In genomic region chr5:177607452-177608192, GRCh38 we compare ENCODE assay signal across 9 cellular contexts. TPM values are rescaled to one million over a fixed set of nuclear protein-coding genes. Genes with fewer than 3 reads are reported as not detected.
DNase-seq lines count a peak whose midpoint lies in the region; ATAC-seq and TF ChIP-seq lines count a peak whose summit lies in the region.
"Had no signal": no experiment of that assay in that cellular context is flagged by ENCODE, and none has a peak within 500 bp of the region (broad histone marks: within the 10 kb centered on the region; RNA-seq: fewer than 3 reads in every experiment).

No MANE protein-coding gene starts in this region.

- H3K9me3 Mint-ChIP-seq in activated CD4-positive, alpha-beta T cell treated with anti-CD3 and anti-CD28 coated beads, Interleukin-2, amount 10 ng/mL, durations not matched to agents 24 days and 14 days, result no peaks in the 10 kb centered on the region
- H3K9me3 Mint-ChIP-seq: dendritic cell treated with granulocyte-macrophage colony-stimulating factor and Interleukin-4, amounts not matched to agents 40 ng/mL and 50 ng/mL, for 4 days had no signal

- H3K27me3 ChIP-seq in DOHH2 (ENCODE audit: control insufficient read depth, low read length) (no peaks in the 10 kb centered on the region), lung (ENCODE audit: control insufficient read depth, insufficient read depth) (no peaks in the 10 kb centered on the region)

- no peaks in the 10 kb centered on the region; the same call in 1 of the 2 replicates for H3K79me2 ChIP-seq in DOHH2 (ENCODE audit: control insufficient read depth, low read length)

- no peak overlapping the region for H3K4me3 Mint-ChIP-seq in activated CD4-positive, alpha-beta T cell treated with anti-CD3 and anti-CD28 coated beads, Interleukin-2, amount 10 ng/mL, durations not matched to agents 24 days and 14 days
- H3K4me3 Mint-ChIP-seq: dendritic cell treated with granulocyte-macrophage colony-stimulating factor and Interleukin-4, amounts not matched to agents 40 ng/mL and 50 ng/mL, for 4 days had no signal

- H3K36me3 ChIP-seq in DOHH2 (ENCODE audit: control insufficient read depth, low read length) (peaks cover 31% of the 10 kb centered on the region), lung (ENCODE audit: control insufficient read depth in 2 of 2, insufficient read depth in 2 of 2, low read length in 2 of 2) (peaks cover 0 to 5% of the 10 kb centered on the region in 2 donors)

- H3K9me3 ChIP-seq in DOHH2 (ENCODE audit: control insufficient read depth, insufficient read depth, low read length) (no peaks in the 10 kb centered on the region), lung (ENCODE audit: control insufficient read depth in 2 of 2, insufficient read depth in 1 of 2, low read length in 1 of 2) (no peaks in the 10 kb centered on the region)

- peaks cover 9% of the 10 kb centered on the region for H3K36me3 Mint-ChIP-seq in activated CD4-positive, alpha-beta T cell treated with anti-CD3 and anti-CD28 coated beads, Interleukin-2, amount 10 ng/mL, durations not matched to agents 24 days and 14 days (ENCODE audit: low read depth)

- no peaks in the 10 kb centered on the region for H4K20me1 ChIP-seq in DOHH2 (ENCODE audit: control insufficient read depth, insufficient read depth, low read depth, low read length)

- H3K9me2 ChIP-seq in DOHH2 (replicated peaks; ENCODE audit: control insufficient read depth, low read length), result no peaks in the 10 kb centered on the region

- peaks cover 2% of the 10 kb centered on the region for H3K4me1 Mint-ChIP-seq in activated CD4-positive, alpha-beta T cell treated with anti-CD3 and anti-CD28 coated beads, Interleukin-2, amount 10 ng/mL, durations not matched to agents 24 days and 14 days

- ATAC-seq in HG03354 (IDR thresholded peaks at IDR 0.05; ENCODE audit: poor library complexity, severe bottlenecking, unreplicated experiment), result peak; percentile 64
- peak; percentile 80 for ATAC-seq in lung (ENCODE audit: insufficient read depth, low FRiP score)
- no peak for ATAC-seq in GM19467 (IDR thresholded peaks at IDR 0.05; ENCODE audit: unreplicated experiment)

- peak overlapping the region; percentile 11 for H3K27ac Mint-ChIP-seq in activated CD4-positive, alpha-beta T cell treated with anti-CD3 and anti-CD28 coated beads, Interleukin-2, amount 10 ng/mL, durations not matched to agents 24 days and 14 days
- H3K27ac Mint-ChIP-seq: dendritic cell treated with granulocyte-macrophage colony-stimulating factor and Interleukin-4, amounts not matched to agents 40 ng/mL and 50 ng/mL, for 4 days had no signal

- H3K27ac ChIP-seq in DOHH2 (ENCODE audit: low read depth, low read length) (no peak overlapping the region), lung (ENCODE audit: low read depth in 1 of 2, low read length in 1 of 2) (no peak overlapping the region)

- H3K4me1 ChIP-seq in DOHH2 (ENCODE audit: control insufficient read depth, low read length) (peaks cover 5% of the 10 kb centered on the region; the same call in 1 of the 2 replicates), lung (ENCODE audit: control insufficient read depth in 2 of 2, insufficient read depth in 2 of 2, low read length in 2 of 2) (peaks cover 0 to 4% of the 10 kb centered on the region in 2 donors)

- no peaks in the 10 kb centered on the region for H3F3A ChIP-seq in DOHH2 (ENCODE audit: control insufficient read depth, insufficient read depth)

- intact Hi-C loops in activated CD4-positive, alpha-beta T cell treated with anti-CD3 and anti-CD28 coated beads, Interleukin-2, amount 10 ng/mL, durations not matched to agents 24 days and 14 days (cut with micrococcal nuclease), result no loop called here

- H3K27me3 Mint-ChIP-seq in activated CD4-positive, alpha-beta T cell treated with anti-CD3 and anti-CD28 coated beads, Interleukin-2, amount 10 ng/mL, durations not matched to agents 24 days and 14 days, result no peaks in the 10 kb centered on the region
- H3K27me3 Mint-ChIP-seq: dendritic cell treated with granulocyte-macrophage colony-stimulating factor and Interleukin-4, amounts not matched to agents 40 ng/mL and 50 ng/mL, for 4 days had no signal

- H3K4me2 ChIP-seq in DOHH2 (ENCODE audit: low read length), result no peak overlapping the region

- DNase-seq in NCI-H526 treated with DMSO at 0.1 percent for 48 hours (lab: John Stamatoyannopoulos, UW) (peak; percentile 48), dermis blood vessel endothelial cell (peak; percentile 88), lung (ENCODE audit: low spot score) (peak; percentile 79)
- peak; percentile 89 for DNase-seq in activated CD4-positive, alpha-beta T cell treated with anti-CD3 and anti-CD28 coated beads, Interleukin-2, amount 10 ng/mL, durations not matched to agents 24 days and 14 days
- DNase-seq in stimulated activated CD8-positive, alpha-beta memory T cell treated with anti-CD3 and anti-CD28 coated beads, Interleukin-12 subunit alpha, Interleukin-12 subunit beta, amount 100 ng/mL, for 1 hour (ENCODE audit: low read depth), result peak; percentile 17

- H3K4me3 ChIP-seq in DOHH2 (ENCODE audit: low read length) (no peak overlapping the region), lung (no peak overlapping the region)

- TF ChIP-seq CTCF in DOHH2 (IDR thresholded peaks at IDR 0.05; ENCODE audit: low read depth, low read length, poor library complexity, severe bottlenecking), result peak; percentile 81
- peak; percentile 67 for TF ChIP-seq CTCF in lung (IDR thresholded peaks at IDR 0.05; ENCODE audit: control extremely low read depth, extremely low read depth)

- 28 to 32% methylated on average over 15 of the region's 15 CpGs for WGBS in lung, 2 donors

RNA-seq across cellular contexts. Expression of gene B4GALT7, which starts 7.7 kb away (rescaled TPM):
- total RNA-seq in activated CD4-positive, alpha-beta T cell treated with anti-CD3 and anti-CD28 coated beads, Interleukin-2, amount 10 ng/mL, durations not matched to agents 24 days and 14 days, result 26.5 and 27.7 TPM in 2 replicates
- total RNA-seq in dermis blood vessel endothelial cell (31.0 and 35.6 TPM in 2 replicates), lung (10 to 100 TPM; 14.3 to 40.0 TPM)
- 10 to 100 TPM; 31.1 to 31.8 TPM for polyA plus RNA-seq in lung

RNA-seq across cellular contexts. Expression of gene TMED9, which starts 15.6 kb away (rescaled TPM):
- total RNA-seq in activated CD4-positive, alpha-beta T cell treated with anti-CD3 and anti-CD28 coated beads, Interleukin-2, amount 10 ng/mL, durations not matched to agents 24 days and 14 days, result 147 and 156 TPM in 2 replicates
- total RNA-seq in dermis blood vessel endothelial cell (174 and 176 TPM in 2 replicates), lung (100 to 1,000 TPM in 1 of 2 donors, 10 to 100 TPM in 1; 76.4 to 232 TPM)
- polyA plus RNA-seq in lung, result 100 to 1,000 TPM; 133 to 325 TPM

RNA-seq across cellular contexts. Expression of gene FAM193B, which starts 53.3 kb away (rescaled TPM):
- total RNA-seq in activated CD4-positive, alpha-beta T cell treated with anti-CD3 and anti-CD28 coated beads, Interleukin-2, amount 10 ng/mL, durations not matched to agents 24 days and 14 days, result 71.2 and 85.5 TPM in 2 replicates
- 14.6 and 31.0 TPM in 2 replicates for total RNA-seq in dermis blood vessel endothelial cell
- 10 to 100 TPM; 49.0 to 92.3 TPM for total RNA-seq in lung
- 100 to 1,000 TPM in 1 of 2 donors, 10 to 100 TPM in 1; 70.5 to 139 TPM for polyA plus RNA-seq in lung

Comparison
In these comparisons a context has a peak if more than half of its experiments do, and no peak if none do; other contexts are left out.
1. DNase-seq: peak in every context shown above with its lines; median percentile 89 in activated CD4-positive, alpha-beta T cell treated with anti-CD3 and anti-CD28 coated beads, Interleukin-2, amount 10 ng/mL, durations not matched to agents 24 days and 14 days; 88 in dermis blood vessel endothelial cell; 79 in lung; 48 in NCI-H526 treated with DMSO at 0.1 percent for 48 hours; 17 in stimulated activated CD8-positive, alpha-beta memory T cell treated with anti-CD3 and anti-CD28 coated beads, Interleukin-12 subunit alpha, Interleukin-12 subunit beta, amount 100 ng/mL, for 1 hour.